In genomic region chr14:89236846-89237245, GRCh38 we compare ENCODE assay signal across 14 cellular contexts.
"Had no signal": no experiment of that assay in that cellular context is flagged by ENCODE, and none has a peak within 500 bp of the region (broad histone marks: within the 10 kb centered on the region; RNA-seq: fewer than 3 reads in every experiment).

No MANE protein-coding gene starts in this region.

- H3K4me1 ChIP-seq: breast epithelium, foreskin keratinocyte, parathyroid adenoma had no signal

- H3K27me3 ChIP-seq: breast epithelium, esophagus muscularis mucosa, foreskin keratinocyte, heart right ventricle had no signal

- DNase-seq: activated CD4-positive, alpha-beta T cell treated with anti-CD3 and anti-CD28 coated beads, Interleukin-2, amount 50 U/mL, for 4 hours; activated CD4-positive, CD25-positive, alpha-beta regulatory T cell treated with anti-CD3 and anti-CD28 coated beads, Interleukin-2, amount 50 U/mL, for 72 hours; activated gamma-delta T cell treated with Interleukin-2 at 50 U/mL for 16 hours; activated naive CD8-positive, alpha-beta T cell treated with anti-CD3 and anti-CD28 coated beads for 36 hours; activated T-cell treated with anti-CD3 and anti-CD28 coated beads, Interleukin-2, amount 50 U/mL, for 24 hours; foreskin keratinocyte; heart right ventricle; left ventricle myocardium inferior; stimulated activated CD4-positive, alpha-beta T cell treated with anti-CD3 and anti-CD28 coated beads, Interleukin-15, amount 100 ng/mL, for 24 hours; stimulated activated CD4-positive, alpha-beta T cell treated with anti-CD3 and anti-CD28 coated beads, Interleukin-4, amount 100 ng/mL, for 24 hours had no signal

- H2AFZ ChIP-seq: parathyroid adenoma had no signal

- H3K27ac ChIP-seq: breast epithelium, esophagus muscularis mucosa, foreskin keratinocyte, heart right ventricle, left ventricle myocardium inferior, parathyroid adenoma, thoracic aorta had no signal

- ATAC-seq: foreskin keratinocyte, heart right ventricle had no signal

- H3K36me3 ChIP-seq: breast epithelium, esophagus muscularis mucosa, heart right ventricle, thoracic aorta had no signal

- H3K9ac ChIP-seq: parathyroid adenoma had no signal

- H3K9me3 ChIP-seq: breast epithelium, esophagus muscularis mucosa, thoracic aorta had no signal

- H3K4me3 ChIP-seq: breast epithelium, esophagus muscularis mucosa, heart right ventricle, left ventricle myocardium inferior, thoracic aorta had no signal
